In genomic region chr16:27922433-27922832, GRCh38 we compare ENCODE assay signal across 19 cellular contexts.
"Had no signal": no experiment of that assay in that cellular context is flagged by ENCODE, and none has a peak within 500 bp of the region (broad histone marks: within the 10 kb centered on the region; RNA-seq: fewer than 3 reads in every experiment).

No MANE protein-coding gene starts in this region.

- H3K36me3 ChIP-seq: colonic mucosa, neutrophil, stomach had no signal

- FAIRE-seq: TTC549 had no signal

- H3K4me1 ChIP-seq: colonic mucosa, foreskin keratinocyte, parathyroid adenoma, stomach, testis had no signal

- H3K27ac ChIP-seq: colonic mucosa, foreskin keratinocyte, neutrophil, parathyroid adenoma, stomach, testis had no signal

- DNase-seq: activated B cell treated with CpG ODN at 0.5 μM for 24 hours; activated CD4-positive, alpha-beta T cell treated with anti-CD3 and anti-CD28 coated beads for 48 hours; activated CD8-positive, alpha-beta T cell treated with anti-CD3 and anti-CD28 coated beads for 36 hours; activated effector memory CD4-positive, alpha-beta T cell treated with Interleukin-2 at 50 U/mL for 16 hours; activated naive CD4-positive, alpha-beta T cell treated with anti-CD3 and anti-CD28 coated beads, Interleukin-2, amount 50 U/mL, for 16 hours; activated T-cell treated with anti-CD3 and anti-CD28 coated beads, Interleukin-2, amount 50 U/mL, for 4 hours; caudate nucleus; colonic mucosa; foreskin keratinocyte; glutamatergic neuron; naive B cell; stimulated activated CD4-positive, alpha-beta T cell treated with anti-CD3 and anti-CD28 coated beads, Interleukin-12 subunit alpha, Interleukin-12 subunit beta, amount 100 ng/mL, for 4 hours; stimulated activated CD4-positive, alpha-beta T cell treated with anti-CD3 and anti-CD28 coated beads, Interleukin-2, amount 100 ng/mL, for 24 hours; stomach; T-helper 17 cell; testis had no signal

- ATAC-seq: activated CD8-positive, alpha-beta T cell treated with anti-CD3 and anti-CD28 coated beads for 36 hours; activated T-cell treated with anti-CD3 and anti-CD28 coated beads, Interleukin-2, amount 50 U/mL, for 4 hours; foreskin keratinocyte; T-helper 17 cell had no signal

- H3K79me2 ChIP-seq: parathyroid adenoma had no signal

- H3K4me3 ChIP-seq: colonic mucosa, stomach, testis had no signal

- H2AFZ ChIP-seq: parathyroid adenoma had no signal

- H3K9ac ChIP-seq: parathyroid adenoma had no signal

- H3K27me3 ChIP-seq: colonic mucosa, foreskin keratinocyte, testis had no signal

- H3K9me3 ChIP-seq: colonic mucosa, neutrophil, stomach, testis had no signal
